8 cellular contexts compared by ENCODE assay signal in genomic region chr4:139560396-139561084, GRCh38.
DNase-seq lines count a peak whose midpoint lies in the region; ATAC-seq and TF ChIP-seq lines count a peak whose summit lies in the region.

No MANE protein-coding gene starts in this region.

- peaks cover 10% of the 10 kb centered on the region for H3K27me3 Mint-ChIP-seq in central memory CD8-positive, alpha-beta T cell

- H3K4me3 ChIP-seq in GM12865 (ENCODE audit: low read depth, low read length), result no peak overlapping the region

- H3K9me3 Mint-ChIP-seq in central memory CD8-positive, alpha-beta T cell, result no peaks in the 10 kb centered on the region

- TF ChIP-seq CTCF in GM12865 (IDR thresholded peaks at IDR 0.05; ENCODE audit: insufficient read depth, low read depth, low read length, missing control alignments), result no peak

- peak; percentile 53 for DNase-seq in GM12865 (ENCODE audit: low read depth)
- DNase-seq in MV-4-11 (lab: John Stamatoyannopoulos, UW), result peak; percentile 99
- DNase-seq in central memory CD8-positive, alpha-beta T cell (ENCODE audit: low spot score in 2 of 2), result no peak
- peak; percentile 53 for DNase-seq in pons (ENCODE audit: low spot score)
- DNase-seq in activated gamma-delta T cell treated with Interleukin-2 at 50 U/mL for 16 hours, result no peak
- DNase-seq in ecto neural progenitor cell (ENCODE audit: low spot score), result no peak

- peak overlapping the region; percentile 81 for H3K27ac Mint-ChIP-seq in central memory CD8-positive, alpha-beta T cell (ENCODE audit: low read depth)

- ATAC-seq in central memory CD8-positive, alpha-beta T cell (replicated peaks; ENCODE audit: extremely low read depth, poor library complexity, severe bottlenecking), result peak; percentile 59
- ATAC-seq in GM21423 (IDR thresholded peaks at IDR 0.05; ENCODE audit: unreplicated experiment) (no peak), GM21381 (IDR thresholded peaks at IDR 0.05; ENCODE audit: unreplicated experiment) (no peak)

- peaks cover 31% of the 10 kb centered on the region for H3K4me1 Mint-ChIP-seq in central memory CD8-positive, alpha-beta T cell

- H3K4me3 Mint-ChIP-seq in central memory CD8-positive, alpha-beta T cell, result peak overlapping the region; percentile 35

- peaks cover 15% of the 10 kb centered on the region for H3K36me3 Mint-ChIP-seq in central memory CD8-positive, alpha-beta T cell (ENCODE audit: insufficient read depth)

Comparison
In these comparisons a context has a peak if more than half of its experiments do, and no peak if none do; other contexts are left out.
1. DNase-seq: peak in GM12865 (single experiment), MV-4-11 (single experiment) and pons (single experiment); none in central memory CD8-positive, alpha-beta T cell (0 of 2), activated gamma-delta T cell treated with Interleukin-2 at 50 U/mL for 16 hours (single experiment) and ecto neural progenitor cell (single experiment).